22 cellular contexts compared by ENCODE assay signal in genomic region chr6:28402197-28402596, GRCh38. TPM values are rescaled to one million over a fixed set of nuclear protein-coding genes. Genes with fewer than 3 reads are reported as not detected.
"Had no signal": no experiment of that assay in that cellular context is flagged by ENCODE, and none has a peak within 500 bp of the region (broad histone marks: within the 10 kb centered on the region; RNA-seq: fewer than 3 reads in every experiment).

No MANE protein-coding gene starts in this region.

- H3K27me3 ChIP-seq: testis, upper lobe of left lung had no signal

- H3K4me3 ChIP-seq: left lung, lung, sigmoid colon, smooth muscle cell, testis, upper lobe of left lung had no signal

- H3K9me3 ChIP-seq: left lung, sigmoid colon, testis, upper lobe of left lung had no signal

- H3K4me3 Mint-ChIP-seq: activated CD4-positive, alpha-beta memory T cell treated with anti-CD3 and anti-CD28 coated beads, Interleukin-2, amount 10 ng/mL, durations not matched to agents 7 days and 5 days; activated CD4-positive, alpha-beta T cell treated with anti-CD3 and anti-CD28 coated beads, Interleukin-2, amount 10 ng/mL, durations not matched to agents 24 days and 14 days; stimulated activated naive B cell treated with anti-CD40 and anti-IgM and Interleukin-4, amounts not matched to agents 10 μg/mL and 1 μg/mL and 100 μg/mL, for 72 hours had no signal

- DNase-seq: activated CD4-positive, alpha-beta memory T cell treated with anti-CD3 and anti-CD28 coated beads, Interleukin-2, amount 10 ng/mL, durations not matched to agents 7 days and 5 days; activated CD4-positive, alpha-beta T cell treated with anti-CD3 and anti-CD28 coated beads, Interleukin-2, amount 10 ng/mL, durations not matched to agents 24 days and 14 days; activated gamma-delta T cell; central memory CD4-positive, alpha-beta T cell; effector memory CD4-positive, alpha-beta T cell; foreskin keratinocyte; kidney; left lung; naive B cell; retina; sigmoid colon; stimulated activated CD4-positive, alpha-beta T cell treated with anti-CD3 and anti-CD28 coated beads, Interleukin-15, amount 100 ng/mL, for 24 hours; stimulated activated CD4-positive, alpha-beta T cell treated with anti-CD3 and anti-CD28 coated beads, Interleukin-2, amount 100 ng/mL, for 48 hours; stimulated activated CD8-positive, alpha-beta memory T cell treated with anti-CD3 and anti-CD28 coated beads, Interleukin-4, amount 100 ng/mL, for 48 hours; stimulated activated naive B cell treated with anti-CD40 and anti-IgM and Interleukin-4, amounts not matched to agents 10 μg/mL and 1 μg/mL and 100 μg/mL, for 72 hours; testis; upper lobe of left lung had no signal

- H3K27ac ChIP-seq: foreskin keratinocyte, left lung, sigmoid colon, testis, upper lobe of left lung had no signal

- H3K4me2 ChIP-seq: smooth muscle cell had no signal

- H3K27ac Mint-ChIP-seq: activated CD4-positive, alpha-beta memory T cell treated with anti-CD3 and anti-CD28 coated beads, Interleukin-2, amount 10 ng/mL, durations not matched to agents 7 days and 5 days; activated CD4-positive, alpha-beta T cell treated with anti-CD3 and anti-CD28 coated beads, Interleukin-2, amount 10 ng/mL, durations not matched to agents 24 days and 14 days; activated naive CD4-positive, alpha-beta T cell treated with anti-CD3 and anti-CD28 coated beads, Interleukin-2, amount 50 U/mL, for 72 hours; progenitor cell of endocrine pancreas; stimulated activated naive B cell treated with anti-CD40 and anti-IgM and Interleukin-4, amounts not matched to agents 10 μg/mL and 1 μg/mL and 100 μg/mL, for 72 hours had no signal

- ATAC-seq: activated CD4-positive, CD25-positive, alpha-beta regulatory T cell treated with anti-CD3 and anti-CD28 coated beads, Interleukin-2, amount 50 U/mL, for 24 hours; activated naive CD4-positive, alpha-beta T cell treated with anti-CD3 and anti-CD28 coated beads, Interleukin-2, amount 50 U/mL, for 72 hours; foreskin keratinocyte; left lung; stimulated activated naive B cell treated with anti-CD40 and anti-IgM and Interleukin-4, amounts not matched to agents 10 μg/mL and 1 μg/mL and 100 μg/mL, for 72 hours had no signal

- H3K9me3 Mint-ChIP-seq: stimulated activated naive B cell treated with anti-CD40 and anti-IgM and Interleukin-4, amounts not matched to agents 10 μg/mL and 1 μg/mL and 100 μg/mL, for 72 hours had no signal

- H3K36me3 ChIP-seq: left lung had no signal

RNA-seq across cellular contexts. Expression of gene ZSCAN23, which starts 41.1 kb away (rescaled TPM):
- polyA plus RNA-seq: foreskin keratinocyte had no signal
